Comparison of ENCODE assay signal across 8 cellular contexts in the genomic region with DNA sequence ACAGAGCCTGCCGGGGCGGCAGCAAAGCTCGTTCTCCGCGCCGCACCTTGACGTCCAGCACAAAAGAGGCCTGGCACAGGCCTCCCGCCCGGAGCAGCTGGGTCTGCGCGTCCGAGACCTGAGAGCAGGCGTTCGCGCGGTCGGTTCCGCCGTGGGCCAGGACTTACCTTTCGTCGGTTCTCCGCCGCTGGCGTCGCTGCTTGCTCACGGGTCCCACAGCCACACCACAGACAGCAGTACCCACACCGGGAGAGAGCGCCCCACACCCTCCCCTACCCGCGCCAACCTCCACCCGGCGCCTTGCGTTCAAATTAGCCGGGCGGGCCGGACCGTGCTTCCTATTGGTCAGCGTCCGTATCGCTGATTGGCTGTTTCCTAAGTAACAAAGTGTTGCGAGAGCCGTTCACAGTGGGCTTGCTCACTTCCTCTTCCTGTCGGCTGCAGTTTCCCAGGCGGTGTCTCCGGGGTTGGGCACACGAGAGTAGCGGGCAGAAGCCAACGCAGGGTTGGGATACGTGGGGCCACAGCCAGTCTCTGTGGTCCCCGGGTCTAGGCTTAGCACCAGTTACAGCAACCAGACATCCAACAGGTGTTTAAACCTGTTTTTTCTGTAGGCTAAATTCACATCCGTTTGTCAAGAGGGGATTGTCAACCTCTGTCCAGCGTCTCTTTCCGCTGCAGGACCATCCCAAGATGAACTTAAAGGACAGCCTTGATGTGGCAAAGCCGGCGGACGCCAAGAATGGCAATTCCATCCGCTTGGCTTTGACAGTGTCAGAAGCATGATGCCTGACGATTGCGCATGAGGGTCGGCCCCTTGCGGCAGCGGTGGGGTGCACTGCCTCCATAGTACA.
A peak's percentile ranks its signal among the peaks of the same experiment; 100 is the strongest.
DNase-seq lines count a peak whose midpoint lies in the region; ATAC-seq and TF ChIP-seq lines count a peak whose summit lies in the region.

A gene (minus strand): TSS at position 313 of the 854 bp plus-strand sequence. CDS start 11,429 bp downstream, outside the sequence.

- peak; percentile 89 for ATAC-seq in GM19023 (IDR thresholded peaks at IDR 0.05; ENCODE audit: unreplicated experiment)
- ATAC-seq in HG03280 (IDR thresholded peaks at IDR 0.05; ENCODE audit: unreplicated experiment) = peak; percentile 92

- DNase-seq in AG10803 (ENCODE audit: low read depth) (peak; percentile 94), NCI-H446 (lab: John Stamatoyannopoulos, UW) (peak; percentile 94 to 95), iris pigment epithelial cell (ENCODE audit: low read depth) (peak; percentile 94)
- peak; percentile 69 to 77 (median 72) for DNase-seq in activated CD4-positive, CD25-positive, alpha-beta regulatory T cell (lab: John Stamatoyannopoulos, UW)
- peak; percentile 85 for DNase-seq in central memory CD4-positive, alpha-beta T cell
- DNase-seq in stimulated activated CD4-positive, alpha-beta T cell treated with anti-CD3 and anti-CD28 coated beads, Interleukin-12 subunit alpha, Interleukin-12 subunit beta, amount 100 ng/mL, for 4 hours = peak; percentile 80

- TF ChIP-seq CTCF in AG10803 (conservative IDR thresholded peaks at IDR 0.05; ENCODE audit: low read length) = 0 out of 2 replicates have a peak, but pooled peaks have one; percentile 9

- peak within 1 kb of the TSS; percentile 94 for H3K4me3 ChIP-seq in AG10803 (ENCODE audit: low read length)

Comparison
In these comparisons a context has a peak if more than half of its experiments do, and no peak if none do; other contexts are left out.
1. Peak in every context shown above with its lines: DNase-seq, ATAC-seq and H3K4me3 ChIP-seq.